In genomic region chr11:91921974-91922373, GRCh38 we compare ENCODE assay signal across 1 cellular context.
TF ChIP-seq lines count a peak whose summit lies in the region.

No MANE protein-coding gene starts in this region.

TF ChIP-seq in SK-N-SH treated with all-trans-retinoic acid at 6 μM for 48 hours, 23 proteins besides CTCF, POLR2A, EP300 and RAD21 (continued from another document):
- no peak for TF ChIP-seq PATZ1 (CRISPR knock-in tag; IDR thresholded peaks at IDR 0.05; ENCODE audit: borderline replicate concordance)
- no peak for TF ChIP-seq ZC3H10 (CRISPR knock-in tag; IDR thresholded peaks at IDR 0.05)
